2 cellular contexts compared by ENCODE assay signal in genomic region chr1:35581621-35582020, GRCh38. TPM values are rescaled to one million over a fixed set of nuclear protein-coding genes. Genes with fewer than 3 reads are reported as not detected.
"Had no signal": no experiment of that assay in that cellular context is flagged by ENCODE, and none has a peak within 500 bp of the region (broad histone marks: within the 10 kb centered on the region; RNA-seq: fewer than 3 reads in every experiment).

No MANE protein-coding gene starts in this region.

RNA-seq across cellular contexts. Expression of gene TFAP2E, which starts 8.5 kb away (rescaled TPM):
- total RNA-seq: Right ventricle myocardium inferior, SJSA1 had no signal
